ENCODE assay signal across 8 cellular contexts in genomic region chr3:42192334-42193200, GRCh38.
A peak's percentile ranks its signal among the peaks of the same experiment; 100 is the strongest.
DNase-seq lines count a peak whose midpoint lies in the region; ATAC-seq, FAIRE-seq and TF ChIP-seq lines count a peak whose summit lies in the region.

No MANE protein-coding gene starts in this region.

- no peak for ATAC-seq in activated naive CD8-positive, alpha-beta T cell treated with anti-CD3 and anti-CD28 coated beads, Interleukin-2, amount 50 U/mL, for 24 hours
- peak; percentile 33 for ATAC-seq in HG03175 (IDR thresholded peaks at IDR 0.05; ENCODE audit: unreplicated experiment)

- H3K4me3 Mint-ChIP-seq in activated naive CD8-positive, alpha-beta T cell, result peak overlapping the region; percentile 6
- no peak overlapping the region for H3K4me3 Mint-ChIP-seq in activated naive CD8-positive, alpha-beta T cell treated with anti-CD3 and anti-CD28 coated beads, Interleukin-2, amount 50 U/mL, for 24 hours
- H3K4me3 Mint-ChIP-seq in activated T-helper 1 cell treated with anti-CD3 and anti-CD28 coated beads, Interleukin-12 subunit alpha, Interleukin-12 subunit beta, Interleukin-2, Interleukin-4 antibody, amounts not matched to agents 30 ng/mL and 10 ng/mL and 1 ng/mL, durations not matched to agents 14 hours and 24 hours and 36 hours, result peak overlapping the region; percentile 22
- H3K4me3 Mint-ChIP-seq in Caco-2 (ENCODE audit: unreplicated experiment), result no peak overlapping the region

- H3K27me3 Mint-ChIP-seq in activated naive CD8-positive, alpha-beta T cell, result no peaks in the 10 kb centered on the region
- no peaks in the 10 kb centered on the region for H3K27me3 Mint-ChIP-seq in activated naive CD8-positive, alpha-beta T cell treated with anti-CD3 and anti-CD28 coated beads, Interleukin-2, amount 50 U/mL, for 24 hours
- no peaks in the 10 kb centered on the region for H3K27me3 Mint-ChIP-seq in activated T-helper 1 cell treated with anti-CD3 and anti-CD28 coated beads, Interleukin-12 subunit alpha, Interleukin-12 subunit beta, Interleukin-2, Interleukin-4 antibody, amounts not matched to agents 30 ng/mL and 10 ng/mL and 1 ng/mL, durations not matched to agents 14 hours and 24 hours and 36 hours (ENCODE audit: insufficient read depth)
- no peaks in the 10 kb centered on the region for H3K27me3 Mint-ChIP-seq in Caco-2 (ENCODE audit: insufficient read depth, unreplicated experiment)

- no peak overlapping the region for H3K4me3 ChIP-seq in spleen
- H3K4me3 ChIP-seq in Caco-2 (ENCODE audit: low read depth, low read length), result no peak overlapping the region

- TF ChIP-seq POLR2A in spleen (IDR thresholded peaks at IDR 0.05), result no peak

- intact Hi-C loops in activated T-helper 1 cell treated with anti-CD3 and anti-CD28 coated beads, Interleukin-12 subunit alpha, Interleukin-12 subunit beta, Interleukin-2, Interleukin-4 antibody, amounts not matched to agents 30 ng/mL and 10 ng/mL and 1 ng/mL, durations not matched to agents 14 hours and 24 hours and 36 hours (cut with micrococcal nuclease), result loop anchor here (5.0 kb wide), 2 partner anchors 250 to 1610 kb away; no protein-coding TSS in a partner anchor
- intact Hi-C loops in spleen (cut with DNase I; ENCODE audit: low total_unique reads), result loop anchor here (5.0 to 10.0 kb wide), 2 partner anchors 68 to 300 kb away; no protein-coding TSS in a partner anchor
- intact Hi-C loops in Caco-2 (cut with micrococcal nuclease; ENCODE audit: unreplicated experiment), result no loop called here

- in situ Hi-C loops in ACHN (cut with HindIII; ENCODE audit: low pct_ligation_motif_present, low pct_unique_long_range_greater_than_20kb, low sequenced_read_pairs), result no loop called here

- H3K4me1 ChIP-seq in spleen, result peaks cover 12 to 58% (median 32%) of the 10 kb centered on the region in 6 donors
- peaks cover 7% of the 10 kb centered on the region for H3K4me1 ChIP-seq in Caco-2

- no peaks in the 10 kb centered on the region for H3K9me3 Mint-ChIP-seq in activated naive CD8-positive, alpha-beta T cell (ENCODE audit: low read depth)
- no peaks in the 10 kb centered on the region for H3K9me3 Mint-ChIP-seq in activated naive CD8-positive, alpha-beta T cell treated with anti-CD3 and anti-CD28 coated beads, Interleukin-2, amount 50 U/mL, for 24 hours
- H3K9me3 Mint-ChIP-seq in activated T-helper 1 cell treated with anti-CD3 and anti-CD28 coated beads, Interleukin-12 subunit alpha, Interleukin-12 subunit beta, Interleukin-2, Interleukin-4 antibody, amounts not matched to agents 30 ng/mL and 10 ng/mL and 1 ng/mL, durations not matched to agents 14 hours and 24 hours and 36 hours, result no peaks in the 10 kb centered on the region
- no peaks in the 10 kb centered on the region for H3K9me3 Mint-ChIP-seq in Caco-2 (ENCODE audit: unreplicated experiment)

- no peak for FAIRE-seq in RCC 7860 (lab: Jason Lieb, UNC)

- H3K27me3 ChIP-seq in spleen (replicated peaks in 1 of 7) (no peaks in the 10 kb centered on the region), Caco-2 (replicated peaks; ENCODE audit: control insufficient read depth, insufficient read depth, low read length) (no peaks in the 10 kb centered on the region)

- no peak overlapping the region for H3K27ac Mint-ChIP-seq in activated naive CD8-positive, alpha-beta T cell
- H3K27ac Mint-ChIP-seq in activated naive CD8-positive, alpha-beta T cell treated with anti-CD3 and anti-CD28 coated beads, Interleukin-2, amount 50 U/mL, for 24 hours, result no peak overlapping the region
- H3K27ac Mint-ChIP-seq in activated T-helper 1 cell treated with anti-CD3 and anti-CD28 coated beads, Interleukin-12 subunit alpha, Interleukin-12 subunit beta, Interleukin-2, Interleukin-4 antibody, amounts not matched to agents 30 ng/mL and 10 ng/mL and 1 ng/mL, durations not matched to agents 14 hours and 24 hours and 36 hours, result no peak overlapping the region
- no peak overlapping the region for H3K27ac Mint-ChIP-seq in Caco-2 (ENCODE audit: unreplicated experiment)

- POLR2A ChIA-PET in Caco-2 (lab: Charles Lee), result interaction anchor here (0.6 kb wide), 1 partner anchor 58 kb away, joined by 3 read pairs; no protein-coding TSS in a partner anchor

- H3K36me3 ChIP-seq in spleen (peaks cover 0 to 94% (median 34%) of the 10 kb centered on the region in 6 donors), Caco-2 (ENCODE audit: control insufficient read depth, insufficient read depth, low read length) (peaks cover 8% of the 10 kb centered on the region)

- DNase-seq in activated naive CD8-positive, alpha-beta T cell treated with anti-CD3 and anti-CD28 coated beads, Interleukin-2, amount 50 U/mL, for 24 hours, result no peak
- DNase-seq in activated T-helper 1 cell treated with anti-CD3 and anti-CD28 coated beads, Interleukin-12 subunit alpha, Interleukin-12 subunit beta, Interleukin-2, Interleukin-4 antibody, amounts not matched to agents 30 ng/mL and 10 ng/mL and 1 ng/mL, durations not matched to agents 14 hours and 24 hours and 36 hours (ENCODE audit: low spot score), result no peak
- DNase-seq in spleen, result no peak
- DNase-seq in ACHN, result no peak
- DNase-seq in RCC 7860 (ENCODE audit: low spot score), result no peak
- no peak for DNase-seq in Caco-2

- 58 to 71% (median 62%) methylated on average over 8 of the region's 8 CpGs for WGBS in spleen, 5 donors

- H3K4me1 Mint-ChIP-seq in activated naive CD8-positive, alpha-beta T cell (ENCODE audit: low read depth), result peaks cover 21% of the 10 kb centered on the region
- H3K4me1 Mint-ChIP-seq in activated naive CD8-positive, alpha-beta T cell treated with anti-CD3 and anti-CD28 coated beads, Interleukin-2, amount 50 U/mL, for 24 hours, result peaks cover 22% of the 10 kb centered on the region
- peaks cover 33% of the 10 kb centered on the region for H3K4me1 Mint-ChIP-seq in activated T-helper 1 cell treated with anti-CD3 and anti-CD28 coated beads, Interleukin-12 subunit alpha, Interleukin-12 subunit beta, Interleukin-2, Interleukin-4 antibody, amounts not matched to agents 30 ng/mL and 10 ng/mL and 1 ng/mL, durations not matched to agents 14 hours and 24 hours and 36 hours (ENCODE audit: low read depth)
- H3K4me1 Mint-ChIP-seq in Caco-2 (ENCODE audit: low read depth, unreplicated experiment), result no peaks in the 10 kb centered on the region

- CTCF ChIA-PET in Caco-2 (lab: Charles Lee), result interaction anchor here (3.4 to 5.2 kb wide), 2 partner anchors 63 to 74 kb away, joined by 32 to 183 read pairs; no protein-coding TSS in a partner anchor

- no TSS peak for BruUV-seq in Caco-2 (replicated peaks; lab: Mats Ljungman, UMichigan)

- peak overlapping the region in 4 of 8 donors; percentile 29 to 58 (median 39) for H3K27ac ChIP-seq in spleen

- no peaks in the 10 kb centered on the region for H3K9me3 ChIP-seq in spleen
- H3K9me3 ChIP-seq in Caco-2, result no peaks in the 10 kb centered on the region

- TF ChIP-seq CTCF in spleen (IDR thresholded peaks at IDR 0.05 in 8 of 11, conservative IDR thresholded peaks at IDR 0.05 in 3 of 11) (no peak), Caco-2 (IDR thresholded peaks at IDR 0.05; ENCODE audit: insufficient read depth in 1 of 2, low read depth in 1 of 2, low read length in 1 of 2, severe bottlenecking in 1 of 2, unreplicated experiment in 1 of 2) (no peak)

- H3K36me3 Mint-ChIP-seq in activated naive CD8-positive, alpha-beta T cell, result peaks cover 4% of the 10 kb centered on the region
- peaks cover 33% of the 10 kb centered on the region for H3K36me3 Mint-ChIP-seq in activated naive CD8-positive, alpha-beta T cell treated with anti-CD3 and anti-CD28 coated beads, Interleukin-2, amount 50 U/mL, for 24 hours (ENCODE audit: low read depth)
- peaks cover 21% of the 10 kb centered on the region for H3K36me3 Mint-ChIP-seq in activated T-helper 1 cell treated with anti-CD3 and anti-CD28 coated beads, Interleukin-12 subunit alpha, Interleukin-12 subunit beta, Interleukin-2, Interleukin-4 antibody, amounts not matched to agents 30 ng/mL and 10 ng/mL and 1 ng/mL, durations not matched to agents 14 hours and 24 hours and 36 hours (ENCODE audit: low read depth)
- H3K36me3 Mint-ChIP-seq in Caco-2 (ENCODE audit: insufficient read depth, unreplicated experiment), result peaks cover 58% of the 10 kb centered on the region

Comparison
In these comparisons a context has a peak if more than half of its experiments do, and no peak if none do; other contexts are left out.
1. H3K4me3 Mint-ChIP-seq: peak in activated naive CD8-positive, alpha-beta T cell (single experiment) and activated T-helper 1 cell treated with anti-CD3 and anti-CD28 coated beads, Interleukin-12 subunit alpha, Interleukin-12 subunit beta, Interleukin-2, Interleukin-4 antibody, amounts not matched to agents 30 ng/mL and 10 ng/mL and 1 ng/mL, durations not matched to agents 14 hours and 24 hours and 36 hours (single experiment); none in activated naive CD8-positive, alpha-beta T cell treated with anti-CD3 and anti-CD28 coated beads, Interleukin-2, amount 50 U/mL, for 24 hours (single experiment) and Caco-2 (single experiment).